ENCODE assay signal across 8 cellular contexts in the genomic region with DNA sequence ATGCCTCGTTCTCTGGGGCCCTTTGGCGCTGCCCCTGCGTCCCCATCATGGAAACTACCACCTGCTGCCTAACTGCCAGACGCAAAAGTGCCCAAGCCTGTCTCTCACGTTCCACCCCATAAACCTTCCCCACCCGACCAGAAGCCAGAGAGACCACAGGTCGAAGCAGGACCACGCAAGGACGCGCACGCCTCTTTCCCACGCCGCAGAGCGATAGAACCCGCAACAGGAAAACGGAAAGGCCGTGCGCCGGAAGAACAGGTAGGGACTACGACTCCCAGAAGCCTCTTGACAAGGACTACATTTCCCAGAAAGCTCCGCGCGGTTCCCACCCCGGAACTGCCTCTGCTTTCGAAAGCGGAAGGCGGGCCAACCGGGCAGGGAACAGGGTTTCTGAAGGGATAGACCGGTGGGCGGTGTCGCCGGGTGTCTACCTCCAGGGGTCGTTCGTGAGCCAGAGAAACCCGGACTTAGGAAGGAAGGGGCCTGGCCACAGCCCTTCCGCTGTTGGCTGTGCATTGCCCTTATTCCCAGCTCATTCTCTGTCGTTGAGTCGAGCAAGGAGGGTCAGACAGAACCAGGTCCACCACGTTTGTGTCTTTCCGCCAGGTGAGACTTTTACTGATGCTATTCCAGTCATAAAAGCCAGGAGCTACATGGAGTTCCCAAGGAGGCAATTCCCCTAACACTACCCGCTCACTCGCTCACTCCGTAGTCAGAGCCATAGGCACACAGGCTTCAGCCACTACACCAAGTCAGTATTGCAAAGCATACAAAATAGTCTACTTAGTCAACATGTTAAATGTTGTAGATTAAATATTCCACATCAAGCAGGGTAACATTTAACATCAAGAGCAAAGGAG. TPM values are rescaled to one million over a fixed set of nuclear protein-coding genes. Genes with fewer than 3 reads are reported as not detected.
DNase-seq lines count a peak whose midpoint lies in the region; ATAC-seq and TF ChIP-seq lines count a peak whose summit lies in the region.

No MANE protein-coding gene starts in this region.

- CTCF ChIA-PET in activated CD8-positive, alpha-beta memory T cell treated with anti-CD3 and anti-CD28 coated beads, Interleukin-2, amount 10 ng/mL, durations not matched to agents 7 days and 5 days (lab: Charles Lee): interaction anchor here (0.6 to 17.8 kb wide), 34 partner anchors 9 to 335 kb away, joined by 3 to 334 read pairs (median 4); a partner anchor contains a TSS

- no peaks in the 10 kb centered on the region for H3K27me3 ChIP-seq in endodermal cell (ENCODE audit: control insufficient read depth, insufficient read depth, low read length, poor library complexity, severe bottlenecking)

- H3K4me1 ChIP-seq in endodermal cell (ENCODE audit: control insufficient read depth, insufficient read depth, low read length): no peaks in the 10 kb centered on the region
- no peaks in the 10 kb centered on the region for H3K4me1 ChIP-seq in mesodermal cell (ENCODE audit: control insufficient read depth, insufficient read depth, low read length, poor library complexity, severe bottlenecking)

- no peaks in the 10 kb centered on the region for H3K9me3 Mint-ChIP-seq in activated CD8-positive, alpha-beta memory T cell treated with anti-CD3 and anti-CD28 coated beads, Interleukin-2, amount 10 ng/mL, durations not matched to agents 7 days and 5 days (ENCODE audit: low read depth)
- H3K9me3 Mint-ChIP-seq in endodermal cell: no peaks in the 10 kb centered on the region

- peaks cover 44% of the 10 kb centered on the region for H3K4me1 Mint-ChIP-seq in activated CD8-positive, alpha-beta memory T cell treated with anti-CD3 and anti-CD28 coated beads, Interleukin-2, amount 10 ng/mL, durations not matched to agents 7 days and 5 days
- H3K4me1 Mint-ChIP-seq in endodermal cell: peaks cover 15% of the 10 kb centered on the region

- peak; percentile 95 for TF ChIP-seq CTCF in endodermal cell (conservative IDR thresholded peaks at IDR 0.05)

- no peak overlapping the region for H3K27ac ChIP-seq in endodermal cell (ENCODE audit: low read depth, low read length)
- H3K27ac ChIP-seq in mesodermal cell (ENCODE audit: low read depth, low read length, severe bottlenecking): peak overlapping the region; percentile 62

- H3K4me3 ChIP-seq in endodermal cell (ENCODE audit: low read length) (peak overlapping the region; percentile 97), mesodermal cell (ENCODE audit: extremely low read depth, insufficient read depth, low read length, poor library complexity, severe bottlenecking) (peak overlapping the region; percentile 82)

- peak overlapping the region; percentile 91 for H3K4me3 Mint-ChIP-seq in activated CD8-positive, alpha-beta memory T cell treated with anti-CD3 and anti-CD28 coated beads, Interleukin-2, amount 10 ng/mL, durations not matched to agents 7 days and 5 days
- peak overlapping the region; percentile 85 for H3K4me3 Mint-ChIP-seq in endodermal cell

- H3K36me3 ChIP-seq in endodermal cell (ENCODE audit: control insufficient read depth, insufficient read depth, low read length) (no peaks in the 10 kb centered on the region), mesodermal cell (ENCODE audit: control insufficient read depth, insufficient read depth, low read length) (no peaks in the 10 kb centered on the region)

- H3K27ac Mint-ChIP-seq in activated CD8-positive, alpha-beta memory T cell treated with anti-CD3 and anti-CD28 coated beads, Interleukin-2, amount 10 ng/mL, durations not matched to agents 7 days and 5 days: peak overlapping the region; percentile 98
- peak overlapping the region; percentile 92 for H3K27ac Mint-ChIP-seq in endodermal cell

- H3K9me3 ChIP-seq in endodermal cell (ENCODE audit: control insufficient read depth, low read length) (no peaks in the 10 kb centered on the region), mesodermal cell (ENCODE audit: control insufficient read depth, low read length) (no peaks in the 10 kb centered on the region)

- peak overlapping the region; percentile 65 for H3K9ac ChIP-seq in endodermal cell (ENCODE audit: extremely low read depth, low read length, poor library complexity, severe bottlenecking)

- ATAC-seq in GM21360 (IDR thresholded peaks at IDR 0.05; ENCODE audit: unreplicated experiment): peak; percentile 97
- peak; percentile 95 for ATAC-seq in activated CD8-positive, alpha-beta memory T cell treated with anti-CD3 and anti-CD28 coated beads, Interleukin-2, amount 10 ng/mL, durations not matched to agents 7 days and 5 days

- DNase-seq in Caki2 (ENCODE audit: low read depth) (peak; percentile 97), HT1080 (ENCODE audit: low read depth) (peak; percentile 100), NOMO-1 (lab: John Stamatoyannopoulos, UW; ENCODE audit: unreplicated experiment in 2 of 2) (peak; percentile 100), endodermal cell (peak; percentile 100)
- DNase-seq in activated CD8-positive, alpha-beta memory T cell treated with anti-CD3 and anti-CD28 coated beads, Interleukin-2, amount 10 ng/mL, durations not matched to agents 7 days and 5 days: peak; percentile 100
- DNase-seq in stimulated activated CD8-positive, alpha-beta memory T cell treated with anti-CD3 and anti-CD28 coated beads, Interleukin-15, amount 100 ng/mL, for 4 hours (ENCODE audit: low read depth in 2 of 2): peak; percentile 95 to 98

- in situ Hi-C loops in Caki2 (cut with HindIII; ENCODE audit: low pct_unique_long_range_greater_than_20kb, low sequenced_read_pairs): no loop called here

- no peaks in the 10 kb centered on the region for H3K27me3 Mint-ChIP-seq in activated CD8-positive, alpha-beta memory T cell treated with anti-CD3 and anti-CD28 coated beads, Interleukin-2, amount 10 ng/mL, durations not matched to agents 7 days and 5 days
- H3K27me3 Mint-ChIP-seq in endodermal cell (ENCODE audit: insufficient read depth): peaks cover 11% of the 10 kb centered on the region

- no peaks in the 10 kb centered on the region for H3K36me3 Mint-ChIP-seq in activated CD8-positive, alpha-beta memory T cell treated with anti-CD3 and anti-CD28 coated beads, Interleukin-2, amount 10 ng/mL, durations not matched to agents 7 days and 5 days
- H3K36me3 Mint-ChIP-seq in endodermal cell (ENCODE audit: low read depth): no peaks in the 10 kb centered on the region

- WGBS in endodermal cell (ENCODE audit: insufficient coverage in 1 of 2, insufficient read length in 1 of 2), 2 experiments: 5 to 10% methylated on average over 39 to 43 of the region's 43 CpGs
- WGBS in mesodermal cell (ENCODE audit: insufficient coverage in 2 of 2), 2 experiments: 2 to 4% methylated on average over 38 to 40 of the region's 43 CpGs

RNA-seq across cellular contexts. Expression of a gene that starts 56.6 kb away (rescaled TPM):
- 23.6 and 38.7 TPM in 2 replicates for total RNA-seq in Caki2 (2014; rRNA removed; shearing (Covaris generic); ENCODE audit: low replicate concordance)
- total RNA-seq in HT1080 (2014; rRNA removed; shearing (Covaris generic)): 225 and 266 TPM in 2 replicates
- polyA plus RNA-seq in HT1080 (2015; cell fraction: cytosol; rRNA removed): 155 and 233 TPM in 2 replicates
- 268 and 276 TPM in 2 replicates for polyA plus RNA-seq in HT1080 (2015; cell fraction: nucleus; rRNA removed)
- 10 to 100 TPM; 42.5 to 49.4 TPM for total RNA-seq in activated CD8-positive, alpha-beta memory T cell treated with anti-CD3 and anti-CD28 coated beads, Interleukin-2, amount 10 ng/mL, durations not matched to agents 7 days and 5 days
- total RNA-seq in endodermal cell: 10 to 100 TPM; 27.3 to 28.2 TPM
- polyA plus RNA-seq in endodermal cell (2013, experiment 1 of 2): 19.0 TPM
- 17.6 TPM for polyA plus RNA-seq in endodermal cell (2013, experiment 2 of 2)
- polyA plus RNA-seq in mesodermal cell (2013, experiment 1 of 2): 37.0 TPM
- polyA plus RNA-seq in mesodermal cell (2013, experiment 2 of 2): 34.1 TPM
